21 cellular contexts compared by ENCODE assay signal in the genomic region with DNA sequence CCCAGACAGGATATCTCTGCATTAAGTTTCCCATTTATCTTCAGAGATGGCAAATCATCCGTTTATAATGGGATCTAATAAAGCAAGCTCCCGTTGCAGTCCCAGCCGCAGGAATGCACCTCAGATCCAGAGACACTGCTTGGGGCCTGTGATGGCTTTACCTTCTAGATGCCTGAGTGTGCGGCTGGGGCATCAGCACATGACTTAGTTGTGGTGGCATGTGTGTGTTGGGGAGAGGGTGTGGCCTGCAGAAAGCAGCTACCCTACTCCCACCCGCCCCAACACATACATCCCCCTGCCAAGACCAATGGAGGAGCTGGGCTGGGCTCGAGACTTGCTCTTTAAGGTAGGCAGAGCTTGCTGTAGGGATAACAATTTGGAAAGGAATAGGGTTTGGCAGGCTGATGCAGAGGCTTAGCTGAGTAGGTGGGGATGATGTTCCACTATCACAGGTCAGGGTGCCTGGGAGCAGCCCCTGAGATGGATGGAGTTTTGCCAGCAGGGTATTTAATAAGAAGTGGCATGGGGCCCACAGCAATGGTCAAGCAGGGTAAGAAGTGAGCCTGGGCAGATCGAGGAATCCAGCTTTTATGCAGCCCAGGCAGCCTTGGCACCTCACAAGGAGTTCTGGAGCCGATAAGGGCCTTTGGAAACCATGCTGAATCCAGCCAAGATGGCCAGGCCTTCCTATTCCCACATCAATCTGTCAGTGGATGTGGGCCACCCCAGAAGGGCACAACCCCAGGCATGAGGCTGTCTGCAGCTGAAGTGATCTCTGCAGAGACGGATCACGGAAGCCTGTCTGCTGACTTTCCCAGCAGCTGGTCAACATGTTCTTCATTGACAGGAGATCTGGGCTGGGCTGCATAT.
DNase-seq lines count a peak whose midpoint lies in the region; ATAC-seq and TF ChIP-seq lines count a peak whose summit lies in the region.
"Had no signal": no experiment of that assay in that cellular context is flagged by ENCODE, and none has a peak within 500 bp of the region (broad histone marks: within the 10 kb centered on the region; RNA-seq: fewer than 3 reads in every experiment).

No MANE protein-coding gene starts in this region.

- H3K36me3 Mint-ChIP-seq in type B pancreatic cell = no peaks in the 10 kb centered on the region
- no peaks in the 10 kb centered on the region for H3K36me3 Mint-ChIP-seq in naive thymus-derived CD8-positive, alpha-beta T cell
- H3K36me3 Mint-ChIP-seq: CD8-positive, alpha-beta T cell had no signal

- no peak overlapping the region for H3K4me3 ChIP-seq in coronary artery
- H3K4me3 ChIP-seq: Peyer's patch had no signal

- H3K27ac ChIP-seq in coronary artery = no peak overlapping the region
- H3K27ac ChIP-seq: 22Rv1, C4-2B, Peyer's patch had no signal

- peak; percentile 22 for DNase-seq in NCI-H82 (lab: John Stamatoyannopoulos, UW)
- DNase-seq in NCI-H82 treated with DMSO at 0.1 percent for 48 hours (lab: John Stamatoyannopoulos, UW; ENCODE audit: unreplicated experiment) = no peak
- DNase-seq in coronary artery (ENCODE audit: low spot score) = peak; percentile 62
- peak; percentile 38 for DNase-seq in islet precursor cell
- DNase-seq in type B pancreatic cell (ENCODE audit: extremely low spot score, unreplicated experiment) = peak; percentile 48
- no peak for DNase-seq in naive thymus-derived CD8-positive, alpha-beta T cell
- no peak for DNase-seq in T1000 (lab: John Stamatoyannopoulos, UW)
- DNase-seq: DND-41, KBM-7, MV-4-11, NCI-H1105, NCI-H1436 treated with DMSO at 0.1 percent for 48 hours, NCI-H187 treated with DMSO at 0.1 percent for 48 hours, NCI-H748 treated with DMSO at 0.1 percent for 48 hours, Peyer's patch had no signal

- no peak overlapping the region for H3K27ac Mint-ChIP-seq in type B pancreatic cell
- H3K27ac Mint-ChIP-seq in naive thymus-derived CD8-positive, alpha-beta T cell = no peak overlapping the region
- H3K27ac Mint-ChIP-seq: B cell; CD8-positive, alpha-beta T cell; H9 had no signal

- POLR2A ChIA-PET in naive thymus-derived CD8-positive, alpha-beta T cell (lab: Charles Lee) = no interaction called here

- H3K4me3 Mint-ChIP-seq in type B pancreatic cell = no peak overlapping the region
- no peak overlapping the region for H3K4me3 Mint-ChIP-seq in naive thymus-derived CD8-positive, alpha-beta T cell
- H3K4me3 Mint-ChIP-seq: B cell; CD8-positive, alpha-beta T cell; H9 had no signal

- H3K4me1 Mint-ChIP-seq in type B pancreatic cell (ENCODE audit: unreplicated experiment) = peaks cover 25% of the 10 kb centered on the region
- no peaks in the 10 kb centered on the region for H3K4me1 Mint-ChIP-seq in naive thymus-derived CD8-positive, alpha-beta T cell
- H3K4me1 Mint-ChIP-seq: B cell had no signal

- no peak for ATAC-seq in naive thymus-derived CD8-positive, alpha-beta T cell
- no peak for ATAC-seq in HG03520 (IDR thresholded peaks at IDR 0.05; ENCODE audit: unreplicated experiment)
- ATAC-seq: CD8-positive, alpha-beta T cell had no signal

- no peaks in the 10 kb centered on the region for H3K9me3 Mint-ChIP-seq in type B pancreatic cell
- H3K9me3 Mint-ChIP-seq in naive thymus-derived CD8-positive, alpha-beta T cell = peaks cover 0 to 2% (median 0%) of the 10 kb centered on the region in 9 donors
- H3K9me3 Mint-ChIP-seq: CD8-positive, alpha-beta T cell; H9 had no signal

- TF ChIP-seq CTCF in coronary artery (IDR thresholded peaks at IDR 0.05) (no peak), type B pancreatic cell (conservative IDR thresholded peaks at IDR 0.05) (no peak)

- peaks cover 44% of the 10 kb centered on the region for H3K27me3 Mint-ChIP-seq in type B pancreatic cell
- H3K27me3 Mint-ChIP-seq in naive thymus-derived CD8-positive, alpha-beta T cell = peaks cover 2 to 50% (median 10%) of the 10 kb centered on the region in 5 donors

Comparison
In these comparisons a context has a peak if more than half of its experiments do, and no peak if none do; other contexts are left out.
1. DNase-seq: peak in NCI-H82 (single experiment), coronary artery (single experiment), islet precursor cell (single experiment) and type B pancreatic cell (single experiment); none in NCI-H82 treated with DMSO at 0.1 percent for 48 hours (single experiment), naive thymus-derived CD8-positive, alpha-beta T cell (0 of 10) and T1000 (single experiment).